In the genomic region with DNA sequence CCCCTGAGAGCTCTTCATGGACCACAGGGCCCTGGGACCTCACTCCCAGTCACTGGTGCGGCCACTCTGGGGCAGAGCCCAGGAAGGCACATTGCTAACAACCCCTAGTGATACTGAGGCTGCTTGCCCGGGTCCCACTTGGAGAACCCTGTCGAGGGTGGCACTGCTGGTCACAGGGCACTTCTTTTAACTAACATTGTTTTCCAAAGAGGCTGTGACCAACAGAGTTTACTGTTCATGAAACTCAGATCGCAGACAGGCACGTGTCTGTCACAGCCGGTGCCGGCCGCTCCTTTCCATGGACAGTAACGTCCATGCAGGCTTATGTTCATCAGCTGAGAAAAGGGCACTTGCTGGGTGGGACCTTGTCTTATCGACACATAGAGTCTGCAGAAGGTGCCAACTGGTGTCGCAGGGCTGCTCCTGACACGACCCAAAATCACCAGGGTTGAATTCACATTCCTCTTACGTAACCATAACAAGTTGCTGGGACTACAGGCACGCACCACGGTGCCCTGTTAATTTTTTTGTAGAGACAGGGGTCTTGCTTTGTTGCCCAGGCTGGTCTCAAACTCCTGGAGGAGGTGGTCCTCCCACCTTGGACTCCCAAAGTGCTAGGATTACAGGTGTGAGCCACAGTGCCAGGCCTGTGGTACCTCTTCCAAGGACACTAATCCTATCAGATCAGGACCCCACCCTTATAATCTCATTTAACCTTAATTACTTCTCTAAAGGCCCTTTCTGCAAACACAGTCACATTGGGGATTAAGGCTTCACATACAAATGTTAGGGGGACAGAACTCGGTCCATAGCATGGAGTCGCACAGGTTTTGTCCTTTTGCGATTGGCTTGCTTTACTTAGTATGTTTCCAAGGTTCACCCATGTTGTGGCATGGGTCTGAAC, we compare ENCODE assay signal across 8 cellular contexts. TPM values are rescaled to one million over a fixed set of nuclear protein-coding genes. Genes with fewer than 3 reads are reported as not detected.
DNase-seq lines count a peak whose midpoint lies in the region; ATAC-seq, FAIRE-seq and TF ChIP-seq lines count a peak whose summit lies in the region.

No MANE protein-coding gene starts in this region.

- H3K9me3 ChIP-seq in lower lobe of right lung (no peaks in the 10 kb centered on the region), upper lobe of right lung (no peaks in the 10 kb centered on the region)

- intact Hi-C loops in Right ventricle myocardium inferior (cut with DNase I) (no loop called here), Right ventricle myocardium superior (cut with DNase I) (no loop called here), lower lobe of right lung (cut with DNase I) (no loop called here), upper lobe of right lung (cut with DNase I) (no loop called here)

- peak; percentile 55 for DNase-seq in Right ventricle myocardium inferior (ENCODE audit: missing footprints)
- no peak for DNase-seq in Right ventricle myocardium superior
- no peak for DNase-seq in astrocyte of the cerebellum (ENCODE audit: low read depth)
- no peak for DNase-seq in lower lobe of right lung
- no peak for DNase-seq in upper lobe of right lung
- no peak for DNase-seq in NCI-H1105 treated with DMSO at 0.1 percent for 48 hours (lab: John Stamatoyannopoulos, UW)
- DNase-seq in frontal cortex (ENCODE audit: low spot score in 2 of 2): no peak

- in situ Hi-C loops in astrocyte of the cerebellum (cut with HindIII; ENCODE audit: low sequenced_read_pairs): no loop called here

- H3K4me1 ChIP-seq in lower lobe of right lung (peaks cover 29% of the 10 kb centered on the region), upper lobe of right lung (peaks cover 20% of the 10 kb centered on the region)

- TF ChIP-seq CTCF in astrocyte of the cerebellum (IDR thresholded peaks at IDR 0.05; ENCODE audit: low read depth, low read length, missing control alignments) (no peak), lower lobe of right lung (IDR thresholded peaks at IDR 0.05) (no peak), upper lobe of right lung (IDR thresholded peaks at IDR 0.05) (no peak)

- no peak for FAIRE-seq in frontal cortex (lab: Jason Lieb, UNC)

- H3K27me3 ChIP-seq in lower lobe of right lung (ENCODE audit: low read depth) (no peaks in the 10 kb centered on the region), upper lobe of right lung (no peaks in the 10 kb centered on the region)

- H3K27ac ChIP-seq in lower lobe of right lung (peak overlapping the region; percentile 77), upper lobe of right lung (peak overlapping the region; percentile 27)

- ATAC-seq in Right ventricle myocardium inferior: no peak
- ATAC-seq in Right ventricle myocardium superior (ENCODE audit: poor library complexity): no peak
- no peak for ATAC-seq in lower lobe of right lung
- no peak for ATAC-seq in upper lobe of right lung
- ATAC-seq in HG03521 (IDR thresholded peaks at IDR 0.05; ENCODE audit: unreplicated experiment): no peak

- peak overlapping the region; percentile 93 for H3K4me3 ChIP-seq in astrocyte of the cerebellum (ENCODE audit: low read depth, low read length)
- peak overlapping the region; percentile 86 for H3K4me3 ChIP-seq in lower lobe of right lung
- H3K4me3 ChIP-seq in upper lobe of right lung: peak overlapping the region; percentile 95

- H3K36me3 ChIP-seq in lower lobe of right lung: peaks cover 22% of the 10 kb centered on the region
- H3K36me3 ChIP-seq in upper lobe of right lung: peaks cover 13% of the 10 kb centered on the region

RNA-seq across cellular contexts. Expression of a gene that starts 1.2 kb away (rescaled TPM):
- total RNA-seq in Right ventricle myocardium inferior (23.9 TPM), Right ventricle myocardium superior (23.5 TPM), lower lobe of right lung (49.2 TPM), upper lobe of right lung (44.5 TPM), frontal cortex (13.9 TPM)
